8 cellular contexts compared by ENCODE assay signal in genomic region chrX:74343970-74344622, GRCh38. TPM values are rescaled to one million over a fixed set of nuclear protein-coding genes. Genes with fewer than 3 reads are reported as not detected.
A peak's percentile ranks its signal among the peaks of the same experiment; 100 is the strongest.
DNase-seq lines count a peak whose midpoint lies in the region; ATAC-seq and TF ChIP-seq lines count a peak whose summit lies in the region.

No MANE protein-coding gene starts in this region.

- intact Hi-C loops in A673 (cut with micrococcal nuclease; ENCODE audit: unreplicated experiment) (loop anchor here (1.0 to 5.0 kb wide), 3 partner anchors 52 to 489 kb away; no protein-coding TSS in a partner anchor), mammary epithelial cell (cut with micrococcal nuclease) (loop anchor here (1.0 to 10.0 kb wide), 5 partner anchors 52 to 489 kb away; no protein-coding TSS in a partner anchor)

- H3K4me3 ChIP-seq in A673 (ENCODE audit: low read depth, low read length, poor library complexity, severe bottlenecking) = no peak overlapping the region
- no peak overlapping the region for H3K4me3 ChIP-seq in mammary epithelial cell (replicated peaks in 1 of 3; ENCODE audit: insufficient read depth in 1 of 3, low read depth in 2 of 3, low read length in 3 of 3)

- H3K27ac ChIP-seq in A673 (ENCODE audit: low read depth, low read length, poor library complexity, severe bottlenecking) = no peak overlapping the region
- no peak overlapping the region for H3K27ac ChIP-seq in mammary epithelial cell (ENCODE audit: insufficient read depth, low read depth, low read length)

- POLR2A ChIA-PET in A673 (lab: Charles Lee; ENCODE audit: low non-redundant PET) = no interaction called here

- H2AFZ ChIP-seq in mammary epithelial cell (ENCODE audit: low read depth, low read length) = no peak overlapping the region

- no peaks in the 10 kb centered on the region for H3K79me2 ChIP-seq in mammary epithelial cell (ENCODE audit: insufficient read depth, low read length)

- no peaks in the 10 kb centered on the region for H4K20me1 ChIP-seq in mammary epithelial cell (ENCODE audit: insufficient read depth, low read length)

- no peaks in the 10 kb centered on the region for H3K27me3 ChIP-seq in A673 (replicated peaks; ENCODE audit: insufficient read depth, low read depth, low read length, poor library complexity)
- H3K27me3 ChIP-seq in mammary epithelial cell (ENCODE audit: insufficient read depth, low read length) = no peaks in the 10 kb centered on the region

- TF ChIP-seq CTCF in A673 (conservative IDR thresholded peaks at IDR 0.05; ENCODE audit: low read depth, low read length) = peak; percentile 73
- TF ChIP-seq CTCF in GM12872 (IDR thresholded peaks at IDR 0.05; ENCODE audit: insufficient read depth, low read depth, low read length) = peak; percentile 61; the same call in 2 of the 3 replicates
- peak; percentile 63 to 65 for TF ChIP-seq CTCF in mammary epithelial cell (conservative IDR thresholded peaks at IDR 0.05 in 1 of 2, IDR thresholded peaks at IDR 0.05 in 1 of 2; ENCODE audit: extremely low read depth in 1 of 2, insufficient read depth in 1 of 2, low read depth in 1 of 2, low read length in 2 of 2)

- DNase-seq in A673 (ENCODE audit: low spot score) (peak; percentile 94), NCI-H128 (lab: John Stamatoyannopoulos, UW; ENCODE audit: unreplicated experiment) (peak; percentile 79), SKM-1 (lab: John Stamatoyannopoulos, UW; ENCODE audit: unreplicated experiment) (peak; percentile 29), mammary epithelial cell (peak; percentile 92), inferior parietal cortex (ENCODE audit: extremely low spot score) (peak; percentile 72)
- peak; percentile 37 to 39 for DNase-seq in stimulated activated CD4-positive, alpha-beta T cell treated with anti-CD3 and anti-CD28 coated beads, Interleukin-2, amount 100 ng/mL, for 48 hours

- H3K4me1 ChIP-seq in A673 (ENCODE audit: insufficient read depth, low read length, poor library complexity, severe bottlenecking) (peaks cover 4% of the 10 kb centered on the region), mammary epithelial cell (ENCODE audit: insufficient read depth, low read length) (no peaks in the 10 kb centered on the region)

- dilution Hi-C loops in mammary epithelial cell (cut with HindIII; ENCODE audit: low sequenced_read_pairs) = no loop called here

- ATAC-seq in HG02642 (IDR thresholded peaks at IDR 0.05; ENCODE audit: poor library complexity, unreplicated experiment) = peak; percentile 86

- CTCF ChIA-PET in A673 (lab: Charles Lee) (no interaction called here), mammary epithelial cell (lab: Charles Lee; ENCODE audit: low non-redundant PET) (interaction anchor here (0.6 kb wide), 2 partner anchors 110 to 1879 kb away, joined by 3 read pairs; no protein-coding TSS in a partner anchor)

- H3K9me3 ChIP-seq in A673 (ENCODE audit: low read depth, low read length, poor library complexity, severe bottlenecking) = peaks cover 1% of the 10 kb centered on the region
- no peaks in the 10 kb centered on the region for H3K9me3 ChIP-seq in mammary epithelial cell (replicated peaks; ENCODE audit: insufficient read depth, low read length)

- in situ Hi-C loops in mammary epithelial cell (cut with MboI; ENCODE audit: low sequenced_read_pairs in 2 of 2) = loop anchor here in 1 of 2 donors (10.0 kb wide), 1 partner anchor 489 kb away; the partner anchor contains the start of gene XIST

- no TSS peak for BruUV-seq in A673 (replicated peaks; lab: Mats Ljungman, UMichigan)
- no TSS peak for BruUV-seq in mammary epithelial cell (replicated peaks; lab: Mats Ljungman, UMichigan)

- no peaks in the 10 kb centered on the region for H3K36me3 ChIP-seq in A673 (ENCODE audit: insufficient read depth, low read length, poor library complexity, severe bottlenecking)
- no peaks in the 10 kb centered on the region for H3K36me3 ChIP-seq in mammary epithelial cell (ENCODE audit: insufficient read depth, low read length)

- no peak overlapping the region for H3K4me2 ChIP-seq in mammary epithelial cell (ENCODE audit: insufficient read depth, low read depth, low read length)

- WGBS in mammary epithelial cell (ENCODE audit: low coverage, missing lambda C conversion rate) = 37% methylated on average over 5 of the region's 5 CpGs

- no peak overlapping the region for H3K9ac ChIP-seq in mammary epithelial cell (ENCODE audit: insufficient read depth, low read length)

RNA-seq across cellular contexts. Expression of gene ZCCHC13, which starts 40.1 kb away (rescaled TPM):
- total RNA-seq in A673 (2021) (not detected in 2 replicates), mammary epithelial cell (not detected)
- polyA plus RNA-seq in mammary epithelial cell = not detected
- polyA minus RNA-seq in mammary epithelial cell = not detected

Comparison
In these comparisons a context has a peak if more than half of its experiments do, and no peak if none do; other contexts are left out.
1. DNase-seq: peak in every context shown above with its lines; median percentile 94 in A673; 92 in mammary epithelial cell; 79 in NCI-H128; 72 in inferior parietal cortex; 38 in stimulated activated CD4-positive, alpha-beta T cell treated with anti-CD3 and anti-CD28 coated beads, Interleukin-2, amount 100 ng/mL, for 48 hours; 29 in SKM-1.